Comparison of ENCODE assay signal across 8 cellular contexts in the genomic region with DNA sequence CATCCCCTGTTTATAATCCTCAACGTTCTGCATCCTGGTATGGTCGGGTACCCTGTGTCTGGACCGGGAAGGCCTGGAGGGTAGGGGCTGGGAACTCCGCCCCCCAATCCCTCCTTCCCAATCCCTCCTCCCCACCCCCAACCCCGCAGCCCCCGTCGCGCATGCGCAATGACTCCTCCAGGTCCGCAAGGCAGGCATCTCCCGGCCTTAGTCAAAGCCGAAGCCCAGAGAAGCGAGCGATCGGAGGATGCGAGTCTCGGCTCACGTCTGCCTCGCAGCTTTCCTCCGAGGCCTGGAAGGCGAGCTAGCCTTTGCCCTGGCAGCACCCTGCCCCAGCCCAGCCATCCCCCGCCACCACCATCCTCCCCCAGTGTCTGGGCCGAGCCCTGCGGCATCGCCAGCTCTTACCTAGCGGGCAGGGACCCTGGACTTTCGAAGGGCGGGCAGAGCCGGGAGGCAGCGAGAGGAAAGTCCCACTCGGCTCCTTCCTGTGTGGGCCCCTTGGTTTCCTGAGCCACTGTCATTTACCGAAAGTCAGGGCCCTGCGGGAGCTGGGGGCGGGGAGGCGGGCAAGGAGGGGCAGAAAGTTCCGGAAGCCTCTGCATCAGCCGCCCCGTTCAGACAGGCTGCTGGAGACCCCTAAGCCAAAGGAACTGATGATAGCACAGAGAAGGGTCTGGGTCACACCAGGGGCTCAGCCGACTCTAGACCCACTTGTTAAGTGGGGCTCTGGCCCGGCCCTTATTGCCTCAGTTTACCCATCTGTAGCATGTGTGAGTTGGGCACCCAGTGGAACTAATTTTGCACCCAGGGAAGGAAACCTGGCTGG. TPM values are rescaled to one million over a fixed set of nuclear protein-coding genes. Genes with fewer than 3 reads are reported as not detected.
DNase-seq lines count a peak whose midpoint lies in the region; ATAC-seq, FAIRE-seq and TF ChIP-seq lines count a peak whose summit lies in the region.

JAK3 (minus strand) TSS at position 445 of the 829 bp plus-strand sequence. CDS start 3,565 bp downstream, outside the sequence.

- H3K36me3 ChIP-seq in iPS-18a (ENCODE audit: control insufficient read depth, low read depth, low read length) (no peaks in the 10 kb centered on the region), skeletal muscle tissue (ENCODE audit: control insufficient read depth in 3 of 3, insufficient read depth in 3 of 3, low read length in 3 of 3) (no peaks in the 10 kb centered on the region)

- H3K4me1 ChIP-seq in iPS-18a (ENCODE audit: control insufficient read depth, low read depth, low read length) (no peaks in the 10 kb centered on the region), skeletal muscle tissue (ENCODE audit: control insufficient read depth in 3 of 3, insufficient read depth in 3 of 3, low read length in 3 of 3) (peaks cover 0 to 3% (median 0%) of the 10 kb centered on the region in 3 donors)

- peak; percentile 59 for ATAC-seq in HG03045 (IDR thresholded peaks at IDR 0.05; ENCODE audit: unreplicated experiment)

- H3K9me3 ChIP-seq in iPS-18a (ENCODE audit: control insufficient read depth, low read depth, low read length) (no peaks in the 10 kb centered on the region), skeletal muscle tissue (ENCODE audit: control insufficient read depth in 3 of 3, low read length in 3 of 3) (no peaks in the 10 kb centered on the region)

- peak; percentile 88 for TF ChIP-seq POLR2A in GM12892 (IDR thresholded peaks at IDR 0.05; ENCODE audit: low read depth, low read length)

- peak; percentile 87 for DNase-seq in GM12892 (ENCODE audit: insufficient read length)
- DNase-seq in T-helper 9 cell, result peak; percentile 75
- DNase-seq in astrocyte of the hippocampus (ENCODE audit: low read depth, low spot score), result peak; percentile 85
- no peak for DNase-seq in SHP77 treated with DMSO at 0.1 percent for 48 hours (lab: John Stamatoyannopoulos, UW)
- DNase-seq in NCI-H1694 (lab: John Stamatoyannopoulos, UW), result no peak

- H3K9ac ChIP-seq in iPS-18a (ENCODE audit: low read length), result no peak within 1 kb of the TSS
- H3K9ac ChIP-seq in skeletal muscle tissue (ENCODE audit: low read depth in 1 of 3, low read length in 3 of 3), result peak within 1 kb of the TSS in 1 of 3 donors; percentile 50

- H3K4me3 ChIP-seq in iPS-18a (ENCODE audit: low read length), result peak within 1 kb of the TSS; percentile 33
- H3K4me3 ChIP-seq in skeletal muscle tissue (ENCODE audit: low read length in 3 of 3), result peak within 1 kb of the TSS; percentile 13 to 30 (median 20)

- H3K27me3 ChIP-seq in iPS-18a (ENCODE audit: control insufficient read depth, insufficient read depth, low read length) (peaks cover 12% of the 10 kb centered on the region), skeletal muscle tissue (ENCODE audit: control insufficient read depth in 3 of 3, insufficient read depth in 3 of 3, low read length in 3 of 3) (peaks cover 16 to 34% (median 17%) of the 10 kb centered on the region in 3 donors)

- FAIRE-seq in GM12892 (lab: Jason Lieb, UNC), result peak; percentile 95

- H3K27ac ChIP-seq in iPS-18a (ENCODE audit: low read length), result no peak within 1 kb of the TSS
- no peak within 1 kb of the TSS for H3K27ac ChIP-seq in skeletal muscle tissue (ENCODE audit: low read depth, low read length)

RNA-seq across cellular contexts. Expression of gene JAK3, which starts in this region (rescaled TPM):
- polyA plus RNA-seq in GM12892 (2012; ENCODE audit: missing spikeins), result 24.6 TPM
- 2.1 TPM for total RNA-seq in skeletal muscle tissue

Comparison
In these comparisons a context has a peak if more than half of its experiments do, and no peak if none do; other contexts are left out.
1. DNase-seq: peak in GM12892 (single experiment), T-helper 9 cell (single experiment) and astrocyte of the hippocampus (single experiment); none in SHP77 treated with DMSO at 0.1 percent for 48 hours (single experiment) and NCI-H1694 (single experiment).